Comparison of ENCODE assay signal across 6 cellular contexts in the genomic region with DNA sequence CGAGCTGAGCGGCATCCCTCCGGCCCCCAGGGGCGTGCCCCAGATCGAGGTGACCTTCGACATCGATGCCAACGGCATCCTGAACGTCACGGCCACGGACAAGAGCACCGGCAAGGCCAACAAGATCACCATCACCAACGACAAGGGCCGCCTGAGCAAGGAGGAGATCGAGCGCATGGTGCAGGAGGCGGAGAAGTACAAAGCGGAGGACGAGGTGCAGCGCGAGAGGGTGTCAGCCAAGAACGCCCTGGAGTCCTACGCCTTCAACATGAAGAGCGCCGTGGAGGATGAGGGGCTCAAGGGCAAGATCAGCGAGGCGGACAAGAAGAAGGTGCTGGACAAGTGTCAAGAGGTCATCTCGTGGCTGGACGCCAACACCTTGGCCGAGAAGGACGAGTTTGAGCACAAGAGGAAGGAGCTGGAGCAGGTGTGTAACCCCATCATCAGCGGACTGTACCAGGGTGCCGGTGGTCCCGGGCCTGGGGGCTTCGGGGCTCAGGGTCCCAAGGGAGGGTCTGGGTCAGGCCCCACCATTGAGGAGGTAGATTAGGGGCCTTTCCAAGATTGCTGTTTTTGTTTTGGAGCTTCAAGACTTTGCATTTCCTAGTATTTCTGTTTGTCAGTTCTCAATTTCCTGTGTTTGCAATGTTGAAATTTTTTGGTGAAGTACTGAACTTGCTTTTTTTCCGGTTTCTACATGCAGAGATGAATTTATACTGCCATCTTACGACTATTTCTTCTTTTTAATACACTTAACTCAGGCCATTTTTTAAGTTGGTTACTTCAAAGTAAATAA. TPM values are rescaled to one million over a fixed set of nuclear protein-coding genes. Genes with fewer than 3 reads are reported as not detected.
DNase-seq lines count a peak whose midpoint lies in the region; ATAC-seq, FAIRE-seq and TF ChIP-seq lines count a peak whose summit lies in the region.
"Not testable (repeated sequence)": the region's sequence is repeated elsewhere in the genome, so short reads cannot be mapped to it uniquely, and the experiment has no call there.

No MANE protein-coding gene starts in this region.

- not testable (repeated sequence) for TF ChIP-seq EP300 in SK-N-SH (IDR thresholded peaks at IDR 0.05; ENCODE audit: borderline replicate concordance in 1 of 2, low read depth in 1 of 2, low read length in 1 of 2); GM12878 (IDR thresholded peaks at IDR 0.05; ENCODE audit: borderline replicate concordance in 1 of 2, control insufficient read depth in 1 of 2, low read depth in 2 of 2, low read length in 2 of 2)

- H3K27ac Mint-ChIP-seq in nephron progenitor cell = not testable (repeated sequence)

- H4K20me1 ChIP-seq in SK-N-SH (ENCODE audit: insufficient read depth); GM12878 (ENCODE audit: control insufficient read depth, insufficient read depth): not testable (repeated sequence)

- not testable (repeated sequence) for TF ChIP-seq RAD21 in SK-N-SH (IDR thresholded peaks at IDR 0.05; ENCODE audit: low read length)
- TF ChIP-seq RAD21 in GM12878 (IDR thresholded peaks at IDR 0.05; ENCODE audit: insufficient read depth, low read depth, low read length) = peak; percentile 33; the same call in 1 of the 2 replicates

- not testable (repeated sequence) for H3K9ac ChIP-seq in SK-N-SH; GM12878 (ENCODE audit: control insufficient read depth, insufficient read depth, low read length)

- H2AFZ ChIP-seq in SK-N-SH (ENCODE audit: low read depth) = not testable (repeated sequence)
- peak overlapping the region; percentile 12 for H2AFZ ChIP-seq in GM12878 (ENCODE audit: control insufficient read depth, low read depth, low read length)

- H3K9me3 Mint-ChIP-seq in nephron progenitor cell = peaks cover 35% of the 10 kb centered on the region

- in situ Hi-C loops in GM12878 (cut with MboI) = not testable (repeated sequence)

- peak overlapping the region; percentile 11 for H3K4me3 ChIP-seq in GM12865 (ENCODE audit: low read depth, low read length)
- H3K4me3 ChIP-seq in SK-N-SH (ENCODE audit: low read depth in 2 of 2, low read length in 1 of 2) = peak overlapping the region; percentile 26 to 39; a peak in 2 of 4 replicates
- H3K4me3 ChIP-seq in GM12878 = peak overlapping the region; percentile 52; the same call in 1 of the 2 replicates
- peak overlapping the region; percentile 24 to 70 (median 63) for H3K4me3 ChIP-seq in heart left ventricle
- peak overlapping the region in 2 of 3 donors; percentile 5 to 26 for H3K4me3 ChIP-seq in thyroid gland (replicated peaks in 1 of 3)

- H3K27ac ChIP-seq in SK-N-SH (ENCODE audit: low read depth in 2 of 2, low read length in 1 of 2); GM12878 (ENCODE audit: control insufficient read depth, insufficient read depth): not testable (repeated sequence)
- H3K27ac ChIP-seq in heart left ventricle (peak overlapping the region; percentile 63 to 100 (median 98)), thyroid gland (peak overlapping the region; percentile 17 to 100 (median 99))

- peaks cover 10% of the 10 kb centered on the region for H3K79me2 ChIP-seq in SK-N-SH (ENCODE audit: insufficient read depth)
- H3K79me2 ChIP-seq in GM12878 (ENCODE audit: control insufficient read depth, insufficient read depth, low read length) = not testable (repeated sequence)

- CTCF ChIA-PET in SK-N-SH (lab: Yijun Ruan, JAX) = not testable (repeated sequence)
- CTCF ChIA-PET in GM12878 (lab: Yijun Ruan, JAX) = interaction anchor here (1.4 to 1.9 kb wide), 2 partner anchors 27 to 88 kb away, joined by 5 to 6 read pairs; a partner anchor contains a TSS

- SMC1A ChIA-PET in GM12878 (lab: Charles Lee; ENCODE audit: uncharacterized antibody, unreplicated experiment) = interaction anchor here (1.0 to 1.5 kb wide), 4 partner anchors 11 to 43 kb away, joined by 3 to 9 read pairs (median 4); a partner anchor contains a TSS

- peaks cover 11% of the 10 kb centered on the region for H3F3A ChIP-seq in SK-N-SH (replicated peaks; ENCODE audit: insufficient read depth)

- H3K36me3 ChIP-seq in SK-N-SH (replicated peaks in 1 of 2; ENCODE audit: control insufficient read depth in 1 of 2, insufficient read depth in 2 of 2, low read length in 1 of 2); GM12878 (ENCODE audit: control insufficient read depth in 2 of 2, insufficient read depth in 2 of 2, low read length in 1 of 2); heart left ventricle; thyroid gland: not testable (repeated sequence)

- not testable (repeated sequence) for TF ChIP-seq CTCF in GM12865 (IDR thresholded peaks at IDR 0.05; ENCODE audit: insufficient read depth, low read depth, low read length, missing control alignments); SK-N-SH (IDR thresholded peaks at IDR 0.05); nephron progenitor cell (IDR thresholded peaks at IDR 0.05)
- TF ChIP-seq CTCF in GM12878 (IDR thresholded peaks at IDR 0.05 in 2 of 3, conservative IDR thresholded peaks at IDR 0.05 in 1 of 3; ENCODE audit: control insufficient read depth in 2 of 3, extremely low read depth in 1 of 3, insufficient read depth in 1 of 3, low read depth in 3 of 3, low read length in 3 of 3) (peak in 1 of 3 experiments; percentile 40; a peak in 1 of 6 replicates), heart left ventricle (IDR thresholded peaks at IDR 0.05) (peak in 5 of 12 donors; percentile 11 to 44 (median 23)), thyroid gland (IDR thresholded peaks at IDR 0.05) (peak in 1 of 6 experiments; percentile 5)

- not testable (repeated sequence) for H3K4me1 ChIP-seq in SK-N-SH (ENCODE audit: control insufficient read depth in 1 of 2, insufficient read depth in 2 of 2, low read depth in 1 of 2, low read length in 1 of 2)
- H3K4me1 ChIP-seq in GM12878 (ENCODE audit: control insufficient read depth, insufficient read depth, low read length) = peaks cover 21% of the 10 kb centered on the region
- H3K4me1 ChIP-seq in heart left ventricle = peaks cover 0 to 58% (median 45%) of the 10 kb centered on the region in 12 donors
- peaks cover 28 to 49% of the 10 kb centered on the region in 2 donors for H3K4me1 ChIP-seq in thyroid gland

- 84% methylated on average over 7 of the region's 37 CpGs for WGBS in SK-N-SH (ENCODE audit: low lambda C conversion rate)
- 15% methylated on average over 10 of the region's 37 CpGs for WGBS in GM12878 (ENCODE audit: insufficient coverage, insufficient replicate concordance, low lambda C conversion rate, missing lambda C conversion rate)
- 24 to 49% (median 45%) methylated on average over 15 to 16 of the region's 37 CpGs for WGBS in heart left ventricle, 4 donors
- WGBS in thyroid gland, 2 donors = 42 to 56% methylated on average over 12 to 15 of the region's 37 CpGs

- H3K27me3 Mint-ChIP-seq in nephron progenitor cell (ENCODE audit: low read depth, poor library complexity) = not testable (repeated sequence)

- H3K4me2 ChIP-seq in SK-N-SH (peak overlapping the region; percentile 50), GM12878 (ENCODE audit: control insufficient read depth, insufficient read depth) (peak overlapping the region; percentile 60)

- not testable (repeated sequence) for FAIRE-seq in GM12878 (lab: Jason Lieb, UNC)

- peak overlapping the region; percentile 68 for H3K4me3 Mint-ChIP-seq in nephron progenitor cell

- peaks cover 22% of the 10 kb centered on the region for H3K36me3 Mint-ChIP-seq in nephron progenitor cell (ENCODE audit: low read depth)

- ATAC-seq in GM12878, heart left ventricle: not testable (repeated sequence)

- RAD21 ChIA-PET in GM12878 (lab: Charles Lee; ENCODE audit: unreplicated experiment) = interaction anchor here (1.0 to 1.5 kb wide), 3 partner anchors 10 to 13 kb away, joined by 3 to 5 read pairs (median 3); a partner anchor contains a TSS

- not testable (repeated sequence) for H3K9me2 ChIP-seq in SK-N-SH

- not testable (repeated sequence) for TF ChIP-seq POLR2A in GM12878 (IDR thresholded peaks at IDR 0.05; ENCODE audit: low read depth, low read length); heart left ventricle (IDR thresholded peaks at IDR 0.05)
- peak in 1 of 2 donors; percentile 8 for TF ChIP-seq POLR2A in thyroid gland (IDR thresholded peaks at IDR 0.05)

- not testable (repeated sequence) for H3K9me3 ChIP-seq in SK-N-SH; GM12878 (replicated peaks; ENCODE audit: control insufficient read depth, insufficient read depth, low read length); heart left ventricle; thyroid gland

- H3K4me1 Mint-ChIP-seq in nephron progenitor cell = peaks cover 44% of the 10 kb centered on the region

- TSS peak; percentile 56 for BruUV-seq in GM12878 (replicated peaks; lab: Mats Ljungman, UMichigan)

- intact Hi-C loops in GM12878 (cut with micrococcal nuclease; ENCODE audit: unreplicated experiment); heart left ventricle (cut with DNase I); thyroid gland (cut with DNase I): not testable (repeated sequence)

- H3K27me3 ChIP-seq in SK-N-SH (ENCODE audit: insufficient read depth); GM12878 (replicated peaks in 1 of 2; ENCODE audit: control insufficient read depth in 2 of 2, insufficient read depth in 2 of 2, low read length in 1 of 2); heart left ventricle; thyroid gland: not testable (repeated sequence)

- DNase-seq in GM12865 (ENCODE audit: low read depth); SK-N-SH; GM12878 (ENCODE audit: low read depth, low spot score); heart left ventricle; nephron progenitor cell; thyroid gland: not testable (repeated sequence)

- POLR2A ChIA-PET in SK-N-SH (lab: Yijun Ruan, JAX) = not testable (repeated sequence)
- POLR2A ChIA-PET in GM12878 (lab: Charles Lee) = interaction anchor here (0.6 to 11.3 kb wide), 3 partner anchors 11 to 611 kb away, joined by 4 to 158 read pairs (median 5); a partner anchor contains a TSS

RNA-seq across cellular contexts. Expression of a gene that starts 2.0 kb away (rescaled TPM):
- polyA plus RNA-seq in SK-N-SH (2012; rRNA removed) (71.1 and 119 TPM in 2 replicates), GM12878 (2011; rRNA removed) (3.7 and 9.8 TPM in 2 replicates), GM12878 (2014; fragmentation: Illumina TruSeq; extraction: Trizol) (1.3 and 8.0 TPM in 2 replicates), GM12878 (2014; fragmentation: Nextera tagmentation; extraction: Ambion mirVana) (1 to 10 TPM in 1 of 2 experiments, under 1 TPM in 1; 0.29 to 1.3 TPM), GM12878 (2014; rRNA removed) (22.8 and 26.3 TPM in 2 replicates), GM12878 (2016; fragmentation: Nextera tagmentation; extraction: Ambion mirVana) (10 to 100 TPM; 51.1 to 51.8 TPM), heart left ventricle (100 to 1,000 TPM; 157 to 179 TPM)
- 53.6 and 67.5 TPM in 2 replicates for polyA plus RNA-seq in SK-N-SH (2012; cell fraction: cytosol; rRNA removed)
- 83.3 and 95.8 TPM in 2 replicates for polyA plus RNA-seq in SK-N-SH (2012; cell fraction: nucleus; rRNA removed)
- total RNA-seq in GM12878 (2013; cell fraction: nucleolus; rRNA removed) = 47.6 and 52.7 TPM in 2 replicates
- total RNA-seq in GM12878 (2014; rRNA removed) (29.2 and 29.9 TPM in 2 replicates), GM12878 (2014; rRNA removed; fragmentation: Illumina TruSeq; extraction: Trizol) (10.9 and 12.3 TPM in 2 replicates), GM12878 (2021) (26.5 and 27.2 TPM in 2 replicates), heart left ventricle (100 to 1,000 TPM; 169 to 412 (median 197) TPM), thyroid gland (100 to 1,000 TPM; 148 to 320 (median 190) TPM)
- polyA plus RNA-seq in GM12878 (2011; ENCODE audit: low read depth) = 7.5 TPM
- polyA plus RNA-seq in GM12878 (2011; cell fraction: cytosol; rRNA removed) = 12.3 and 14.0 TPM in 2 replicates
- 22.0 and 36.5 TPM in 2 replicates for polyA plus RNA-seq in GM12878 (2011; cell fraction: nucleus; rRNA removed)
- 10.5 and 14.8 TPM in 2 replicates for polyA plus RNA-seq in GM12878 (2012)
- 7.6 and 8.8 TPM in 2 replicates for polyA minus RNA-seq in GM12878 (2011; rRNA and poly(A)+ RNA removed)
- 5.7 and 7.3 TPM in 2 replicates for polyA minus RNA-seq in GM12878 (2011; cell fraction: cytosol; rRNA and poly(A)+ RNA removed)
- 13.3 and 22.4 TPM in 2 replicates for polyA minus RNA-seq in GM12878 (2011; cell fraction: nucleus; rRNA and poly(A)+ RNA removed)

RNA-seq across cellular contexts. Expression of a gene that starts 2.2 kb away (rescaled TPM):
- polyA plus RNA-seq in SK-N-SH (2012; rRNA removed) (0.69 and 0.83 TPM in 2 replicates), GM12878 (2011; rRNA removed) (1.8 and 1.9 TPM in 2 replicates), GM12878 (2014; fragmentation: Illumina TruSeq; extraction: Trizol) (1.5 and 1.6 TPM in 2 replicates), GM12878 (2014; fragmentation: Nextera tagmentation; extraction: Ambion mirVana) (under 1 TPM; 0.69 TPM), GM12878 (2014; rRNA removed) (1.4 and 1.6 TPM in 2 replicates), GM12878 (2016; fragmentation: Nextera tagmentation; extraction: Ambion mirVana) (1 to 10 TPM; 1.6 to 2.5 TPM), heart left ventricle (1 to 10 TPM in 1 of 2 donors, under 1 TPM in 1; 0.95 to 1.9 TPM)
- 0.79 and 0.85 TPM in 2 replicates for polyA plus RNA-seq in SK-N-SH (2012; cell fraction: cytosol; rRNA removed)
- 0.39 and 0.54 TPM in 2 replicates for polyA plus RNA-seq in SK-N-SH (2012; cell fraction: nucleus; rRNA removed)
- 0.66 and 1.0 TPM in 2 replicates for total RNA-seq in GM12878 (2013; cell fraction: nucleolus; rRNA removed)
- total RNA-seq in GM12878 (2014; rRNA removed) (1.2 and 1.4 TPM in 2 replicates), GM12878 (2014; rRNA removed; fragmentation: Illumina TruSeq; extraction: Trizol) (1.4 and 1.6 TPM in 2 replicates), GM12878 (2021) (1.5 and 1.6 TPM in 2 replicates), heart left ventricle (1 to 10 TPM; 1.3 to 3.6 (median 1.8) TPM), thyroid gland (1 to 10 TPM; 3.5 to 4.1 (median 3.9) TPM)
- polyA plus RNA-seq in GM12878 (2011; ENCODE audit: low read depth) = 0.67 TPM
- polyA plus RNA-seq in GM12878 (2011; cell fraction: cytosol; rRNA removed) = 1.1 TPM in 2 replicates
- 0.82 and 1.1 TPM in 2 replicates for polyA plus RNA-seq in GM12878 (2011; cell fraction: nucleus; rRNA removed)
- 0.54 and 0.86 TPM in 2 replicates for polyA plus RNA-seq in GM12878 (2012)
- polyA minus RNA-seq in GM12878 (2011; rRNA and poly(A)+ RNA removed) = 1.3 and 1.4 TPM in 2 replicates
- polyA minus RNA-seq in GM12878 (2011; cell fraction: cytosol; rRNA and poly(A)+ RNA removed) = 0.94 TPM in 1 of 2 replicates, not detected in the other
- 0.29 and 0.36 TPM in 2 replicates for polyA minus RNA-seq in GM12878 (2011; cell fraction: nucleus; rRNA and poly(A)+ RNA removed)

RNA-seq across cellular contexts. Expression of a gene that starts 10.2 kb away (rescaled TPM):
- 52.4 and 96.3 TPM in 2 replicates for polyA plus RNA-seq in SK-N-SH (2012; rRNA removed)
- polyA plus RNA-seq in SK-N-SH (2012; cell fraction: cytosol; rRNA removed) = 52.5 and 64.0 TPM in 2 replicates
- polyA plus RNA-seq in SK-N-SH (2012; cell fraction: nucleus; rRNA removed) = 58.0 and 64.5 TPM in 2 replicates
- total RNA-seq in GM12878 (2013; cell fraction: nucleolus; rRNA removed) = 55.2 and 66.8 TPM in 2 replicates
- total RNA-seq in GM12878 (2014; rRNA removed) = 23.5 and 24.0 TPM in 2 replicates
- total RNA-seq in GM12878 (2014; rRNA removed; fragmentation: Illumina TruSeq; extraction: Trizol) = 5.9 and 8.1 TPM in 2 replicates
- 27.2 and 29.3 TPM in 2 replicates for total RNA-seq in GM12878 (2021)
- 8.8 TPM for polyA plus RNA-seq in GM12878 (2011; ENCODE audit: low read depth)
- polyA plus RNA-seq in GM12878 (2011; rRNA removed) = 5.1 and 12.8 TPM in 2 replicates
- polyA plus RNA-seq in GM12878 (2011; cell fraction: cytosol; rRNA removed) = 11.5 and 13.7 TPM in 2 replicates
- 42.5 and 57.1 TPM in 2 replicates for polyA plus RNA-seq in GM12878 (2011; cell fraction: nucleus; rRNA removed)
- polyA plus RNA-seq in GM12878 (2012) = 20.1 and 23.6 TPM in 2 replicates
- polyA plus RNA-seq in GM12878 (2014; fragmentation: Illumina TruSeq; extraction: Trizol) = 1.00 and 4.6 TPM in 2 replicates
- under 1 TPM; 0.11 to 0.33 TPM for polyA plus RNA-seq in GM12878 (2014; fragmentation: Nextera tagmentation; extraction: Ambion mirVana)
- 12.7 and 17.7 TPM in 2 replicates for polyA plus RNA-seq in GM12878 (2014; rRNA removed)
- polyA plus RNA-seq in GM12878 (2016; fragmentation: Nextera tagmentation; extraction: Ambion mirVana) = 10 to 100 TPM; 39.1 to 40.5 TPM
- 14.0 and 14.9 TPM in 2 replicates for polyA minus RNA-seq in GM12878 (2011; rRNA and poly(A)+ RNA removed)
- polyA minus RNA-seq in GM12878 (2011; cell fraction: cytosol; rRNA and poly(A)+ RNA removed) = 14.2 and 14.9 TPM in 2 replicates
- 45.8 and 51.9 TPM in 2 replicates for polyA minus RNA-seq in GM12878 (2011; cell fraction: nucleus; rRNA and poly(A)+ RNA removed)
- 100 to 1,000 TPM; 120 to 306 (median 146) TPM for total RNA-seq in heart left ventricle
- polyA plus RNA-seq in heart left ventricle = 100 to 1,000 TPM in 1 of 2 donors, 10 to 100 TPM in 1; 35.2 to 149 TPM
- 100 to 1,000 TPM; 194 to 330 (median 256) TPM for total RNA-seq in thyroid gland

RNA-seq across cellular contexts. Expression of a gene that starts 10.6 kb away (rescaled TPM):
- polyA plus RNA-seq in SK-N-SH (2012; rRNA removed) (47.8 and 79.1 TPM in 2 replicates), GM12878 (2011; rRNA removed) (81.9 and 101 TPM in 2 replicates), GM12878 (2014; fragmentation: Illumina TruSeq; extraction: Trizol) (116 and 131 TPM in 2 replicates), GM12878 (2014; fragmentation: Nextera tagmentation; extraction: Ambion mirVana) (100 to 1,000 TPM; 245 to 248 TPM), GM12878 (2014; rRNA removed) (143 and 165 TPM in 2 replicates), GM12878 (2016; fragmentation: Nextera tagmentation; extraction: Ambion mirVana) (100 to 1,000 TPM; 238 to 276 TPM), heart left ventricle (10 to 100 TPM; 27.5 to 64.7 TPM)
- polyA plus RNA-seq in SK-N-SH (2012; cell fraction: cytosol; rRNA removed) = 55.5 and 67.6 TPM in 2 replicates
- polyA plus RNA-seq in SK-N-SH (2012; cell fraction: nucleus; rRNA removed) = 18.5 and 22.9 TPM in 2 replicates
- 5.2 and 7.8 TPM in 2 replicates for total RNA-seq in GM12878 (2013; cell fraction: nucleolus; rRNA removed)
- total RNA-seq in GM12878 (2014; rRNA removed) (146 and 163 TPM in 2 replicates), GM12878 (2014; rRNA removed; fragmentation: Illumina TruSeq; extraction: Trizol) (97.1 and 99.1 TPM in 2 replicates), GM12878 (2021) (117 and 123 TPM in 2 replicates), heart left ventricle (10 to 100 TPM; 22.9 to 37.4 (median 25.9) TPM), thyroid gland (10 to 100 TPM; 29.2 to 48.4 (median 36.5) TPM)
- 82.2 TPM for polyA plus RNA-seq in GM12878 (2011; ENCODE audit: low read depth)
- polyA plus RNA-seq in GM12878 (2011; cell fraction: cytosol; rRNA removed) = 186 and 196 TPM in 2 replicates
- 68.3 and 79.7 TPM in 2 replicates for polyA plus RNA-seq in GM12878 (2011; cell fraction: nucleus; rRNA removed)
- polyA plus RNA-seq in GM12878 (2012) = 82.7 and 97.0 TPM in 2 replicates
- polyA minus RNA-seq in GM12878 (2011; rRNA and poly(A)+ RNA removed) = 102 and 120 TPM in 2 replicates
- 47.5 and 49.6 TPM in 2 replicates for polyA minus RNA-seq in GM12878 (2011; cell fraction: cytosol; rRNA and poly(A)+ RNA removed)
- 10.9 and 15.6 TPM in 2 replicates for polyA minus RNA-seq in GM12878 (2011; cell fraction: nucleus; rRNA and poly(A)+ RNA removed)

RNA-seq across cellular contexts. Expression of a gene that starts 21.8 kb away (rescaled TPM):
- polyA plus RNA-seq in SK-N-SH (2012; rRNA removed) = 22.2 and 35.1 TPM in 2 replicates
- polyA plus RNA-seq in SK-N-SH (2012; cell fraction: cytosol; rRNA removed) = 13.7 and 19.2 TPM in 2 replicates
- polyA plus RNA-seq in SK-N-SH (2012; cell fraction: nucleus; rRNA removed) = 98.2 and 118 TPM in 2 replicates
- total RNA-seq in GM12878 (2013; cell fraction: nucleolus; rRNA removed) = 71.4 and 80.0 TPM in 2 replicates
- 61.4 and 90.1 TPM in 2 replicates for total RNA-seq in GM12878 (2014; rRNA removed)
- total RNA-seq in GM12878 (2014; rRNA removed; fragmentation: Illumina TruSeq; extraction: Trizol) = 63.8 and 69.1 TPM in 2 replicates
- total RNA-seq in GM12878 (2021) = 232 and 243 TPM in 2 replicates
- 31.0 TPM for polyA plus RNA-seq in GM12878 (2011; ENCODE audit: low read depth)
- polyA plus RNA-seq in GM12878 (2011; rRNA removed) = 11.3 and 15.8 TPM in 2 replicates
- 28.9 and 30.5 TPM in 2 replicates for polyA plus RNA-seq in GM12878 (2011; cell fraction: cytosol; rRNA removed)
- 193 and 303 TPM in 2 replicates for polyA plus RNA-seq in GM12878 (2011; cell fraction: nucleus; rRNA removed)
- 42.8 and 46.7 TPM in 2 replicates for polyA plus RNA-seq in GM12878 (2012)
- polyA plus RNA-seq in GM12878 (2014; fragmentation: Illumina TruSeq; extraction: Trizol) = 92.9 and 138 TPM in 2 replicates
- polyA plus RNA-seq in GM12878 (2014; fragmentation: Nextera tagmentation; extraction: Ambion mirVana) = 1 to 10 TPM; 1.2 to 5.7 TPM
- 71.3 and 92.5 TPM in 2 replicates for polyA plus RNA-seq in GM12878 (2014; rRNA removed)
- polyA plus RNA-seq in GM12878 (2016; fragmentation: Nextera tagmentation; extraction: Ambion mirVana) = 100 to 1,000 TPM; 121 to 155 TPM
- 35.0 and 60.0 TPM in 2 replicates for polyA minus RNA-seq in GM12878 (2011; rRNA and poly(A)+ RNA removed)
- polyA minus RNA-seq in GM12878 (2011; cell fraction: cytosol; rRNA and poly(A)+ RNA removed) = 52.5 and 54.9 TPM in 2 replicates
- polyA minus RNA-seq in GM12878 (2011; cell fraction: nucleus; rRNA and poly(A)+ RNA removed) = 42.4 and 91.2 TPM in 2 replicates
- total RNA-seq in heart left ventricle = 10 to 100 TPM; 18.6 to 61.8 (median 26.1) TPM
- polyA plus RNA-seq in heart left ventricle = 10 to 100 TPM; 21.9 to 54.6 TPM
- 100 to 1,000 TPM in 1 of 4 donors, 10 to 100 TPM in 3; 33.8 to 120 (median 39.9) TPM for total RNA-seq in thyroid gland

Comparison
In these comparisons a context has a peak if more than half of its experiments do, and no peak if none do; other contexts are left out.
1. H3K4me3 ChIP-seq: peak in every context shown above with its lines; median percentile 63 in heart left ventricle; 52 in GM12878; 32 in SK-N-SH; 16 in thyroid gland; 11 in GM12865.